8 cellular contexts compared by ENCODE assay signal in genomic region chr7:157299613-157300405, GRCh38. TPM values are rescaled to one million over a fixed set of nuclear protein-coding genes. Genes with fewer than 3 reads are reported as not detected.
DNase-seq lines count a peak whose midpoint lies in the region; ATAC-seq and TF ChIP-seq lines count a peak whose summit lies in the region.

No MANE protein-coding gene starts in this region.

- H3K79me2 ChIP-seq in fibroblast of lung (ENCODE audit: control insufficient read depth, insufficient read depth, low read length): no peaks in the 10 kb centered on the region

- POLR2A ChIA-PET in WTC11 (lab: Charles Lee): no interaction called here

- H3K27me3 ChIP-seq in right atrium auricular region (no peaks in the 10 kb centered on the region), fibroblast of lung (ENCODE audit: control insufficient read depth, insufficient read depth, low read length) (no peaks in the 10 kb centered on the region), suprapubic skin (no peaks in the 10 kb centered on the region), HAP-1 (ENCODE audit: low read depth) (no peaks in the 10 kb centered on the region)

- no peak overlapping the region for H3K27ac Mint-ChIP-seq in WTC11

- no peaks in the 10 kb centered on the region for H4K20me1 ChIP-seq in fibroblast of lung (ENCODE audit: control insufficient read depth, extremely low read depth, insufficient read depth, low read length)

- no peaks in the 10 kb centered on the region for H3K9me3 Mint-ChIP-seq in WTC11

- no peak overlapping the region for H3K4me2 ChIP-seq in fibroblast of lung (ENCODE audit: extremely low read depth, insufficient read depth, low read length)

- H3K4me1 ChIP-seq in right atrium auricular region (no peaks in the 10 kb centered on the region), fibroblast of lung (ENCODE audit: control insufficient read depth, extremely low read depth, insufficient read depth, low read length) (peaks cover 2% of the 10 kb centered on the region), suprapubic skin (peaks cover 22% of the 10 kb centered on the region), HAP-1 (no peaks in the 10 kb centered on the region)

- WGBS in suprapubic skin: 43% methylated on average over 18 of the region's 39 CpGs

- in situ Hi-C loops in HAP-1 (cut with MboI; ENCODE audit: low sequenced_read_pairs): no loop called here

- peaks cover 24% of the 10 kb centered on the region for H3K4me1 Mint-ChIP-seq in WTC11

- H2AFZ ChIP-seq in fibroblast of lung (ENCODE audit: low read length): peak overlapping the region; percentile 3

- H3K4me3 Mint-ChIP-seq in WTC11: no peak overlapping the region

- TF ChIP-seq POLR2A in suprapubic skin (IDR thresholded peaks at IDR 0.05): no peak

- H3K36me3 ChIP-seq in right atrium auricular region (no peaks in the 10 kb centered on the region), fibroblast of lung (ENCODE audit: control insufficient read depth, insufficient read depth, low read length) (no peaks in the 10 kb centered on the region), suprapubic skin (no peaks in the 10 kb centered on the region), HAP-1 (replicated peaks) (no peaks in the 10 kb centered on the region)

- no peak overlapping the region for H3K9ac ChIP-seq in fibroblast of lung (ENCODE audit: insufficient read depth, low read length)

- no peak for DNase-seq in Right ventricle myocardium superior
- DNase-seq in right atrium auricular region (ENCODE audit: low spot score): no peak
- DNase-seq in WTC11 (ENCODE audit: low spot score): peak; percentile 32
- peak in 1 of 2 donors; percentile 33 for DNase-seq in fibroblast of lung (ENCODE audit: low read depth in 2 of 2)
- DNase-seq in suprapubic skin (ENCODE audit: low spot score in 2 of 2): no peak
- DNase-seq in NCI-H345 treated with DMSO at 0.1 percent for 48 hours (lab: John Stamatoyannopoulos, UW; ENCODE audit: unreplicated experiment): no peak
- no peak for DNase-seq in HAP-1 (ENCODE audit: low spot score in 2 of 2)
- no peak for DNase-seq in EL

- intact Hi-C loops in Right ventricle myocardium superior (cut with DNase I): no loop called here

- TF ChIP-seq EP300 in suprapubic skin (IDR thresholded peaks at IDR 0.05): no peak

- H3K27ac ChIP-seq in right atrium auricular region (no peak overlapping the region), fibroblast of lung (ENCODE audit: insufficient read depth, low read length) (no peak overlapping the region), suprapubic skin (peak overlapping the region; percentile 72)

- no peaks in the 10 kb centered on the region; the same call in 1 of the 2 replicates for H3K27me3 Mint-ChIP-seq in WTC11 (ENCODE audit: low read depth)

- CTCF ChIA-PET in WTC11 (lab: Charles Lee): interaction anchor here (0.6 kb wide), 1 partner anchor 54 kb away, joined by 3 read pairs; no protein-coding TSS in a partner anchor

- TF ChIP-seq CTCF in right atrium auricular region (IDR thresholded peaks at IDR 0.05) (no peak), WTC11 (IDR thresholded peaks at IDR 0.05) (no peak), fibroblast of lung (conservative IDR thresholded peaks at IDR 0.05 in 1 of 2, IDR thresholded peaks at IDR 0.05 in 1 of 2; ENCODE audit: low read depth in 1 of 2, low read length in 2 of 2) (no peak), suprapubic skin (IDR thresholded peaks at IDR 0.05) (peak in 1 of 2 donors; percentile 46)

- H3K4me3 ChIP-seq in right atrium auricular region (no peak overlapping the region), fibroblast of lung (replicated peaks in 1 of 4; ENCODE audit: control extremely low read depth in 1 of 4, insufficient read depth in 1 of 4, low read depth in 3 of 4, low read length in 4 of 4) (no peak overlapping the region), suprapubic skin (peak overlapping the region; percentile 22), HAP-1 (no peak overlapping the region)

- H3K36me3 Mint-ChIP-seq in WTC11: no peaks in the 10 kb centered on the region

- H3K9me3 ChIP-seq in right atrium auricular region (no peaks in the 10 kb centered on the region), fibroblast of lung (ENCODE audit: control insufficient read depth, insufficient read depth, low read depth, low read length) (no peaks in the 10 kb centered on the region), suprapubic skin (no peaks in the 10 kb centered on the region), HAP-1 (no peaks in the 10 kb centered on the region)

- peak; percentile 31 for ATAC-seq in Right ventricle myocardium superior (ENCODE audit: poor library complexity)
- ATAC-seq in WTC11: peak; percentile 37

TF ChIP-seq in WTC11, 78 proteins besides CTCF, POLR2A, EP300 and RAD21:
- TF ChIP-seq ZNF423 (CRISPR knock-in tag; IDR thresholded peaks at IDR 0.05) (0 out of 2 replicates have a peak, but pooled peaks have one; percentile 21), USF2 (CRISPR knock-in tag; IDR thresholded peaks at IDR 0.05) (no peak), ATF6 (CRISPR knock-in tag; IDR thresholded peaks at IDR 0.05) (no peak), RELA (CRISPR knock-in tag; IDR thresholded peaks at IDR 0.05; ENCODE audit: borderline replicate concordance) (no peak), FOXP1 (CRISPR knock-in tag; IDR thresholded peaks at IDR 0.05; ENCODE audit: borderline replicate concordance) (0 out of 2 replicates have a peak, but pooled peaks have one; percentile 19), NR1H2 (CRISPR knock-in tag; IDR thresholded peaks at IDR 0.05) (no peak)

RNA-seq across cellular contexts. Expression of gene DNAJB6, which starts 37.0 kb away (rescaled TPM):
- 191 TPM for total RNA-seq in Right ventricle myocardium superior
- 100 to 1,000 TPM; 134 to 137 TPM for total RNA-seq in right atrium auricular region
- 264 to 288 TPM (median 268 TPM) in 3 replicates for total RNA-seq in WTC11 (2021)
- total RNA-seq in fibroblast of lung: 84.5 and 86.2 TPM in 2 replicates
- 98.7 and 117 TPM in 2 replicates for polyA plus RNA-seq in fibroblast of lung
- polyA plus RNA-seq in fibroblast of lung (2012): 89.2 and 106 TPM in 2 replicates
- 20.5 and 29.9 TPM in 2 replicates for polyA minus RNA-seq in fibroblast of lung (ENCODE audit: low replicate concordance)
- 100 to 1,000 TPM; 152 to 230 (median 185) TPM for total RNA-seq in suprapubic skin
